9 cellular contexts compared by ENCODE assay signal in the genomic region with DNA sequence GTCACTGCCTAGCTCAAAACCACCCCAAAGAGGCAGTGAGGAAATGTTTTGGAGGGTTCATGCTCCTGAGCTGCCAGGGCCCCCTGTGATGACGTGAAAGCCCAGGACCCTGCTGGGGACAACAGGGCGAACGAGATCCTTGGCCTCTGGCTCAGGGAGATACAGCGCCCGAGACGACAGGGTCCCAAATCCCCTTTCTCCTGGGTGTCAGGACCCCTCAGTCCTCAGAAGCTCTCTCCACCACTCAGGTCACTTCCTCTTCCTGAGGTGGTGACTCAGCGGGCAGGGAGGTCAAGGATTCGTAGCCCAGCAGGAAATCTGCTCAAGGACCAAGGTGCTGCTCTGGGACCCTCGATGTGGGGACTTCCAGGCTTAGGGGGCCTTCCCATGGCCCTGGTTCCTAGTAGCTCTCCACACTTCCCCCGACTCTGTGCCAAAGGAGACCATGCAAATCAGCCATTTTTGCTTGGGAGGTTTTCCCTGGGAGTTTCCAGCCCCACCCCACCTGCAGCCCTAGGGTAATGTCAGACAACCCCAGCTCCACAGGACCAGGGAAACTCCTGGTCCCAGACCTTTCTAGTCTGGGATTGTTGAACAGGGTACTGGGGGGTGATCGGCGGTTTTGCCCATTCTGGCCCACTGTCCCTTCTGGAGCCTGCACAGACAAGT. TPM values are rescaled to one million over a fixed set of nuclear protein-coding genes. Genes with fewer than 3 reads are reported as not detected.
DNase-seq lines count a peak whose midpoint lies in the region; ATAC-seq, FAIRE-seq and TF ChIP-seq lines count a peak whose summit lies in the region.
"Had no signal": no experiment of that assay in that cellular context is flagged by ENCODE, and none has a peak within 500 bp of the region (broad histone marks: within the 10 kb centered on the region; RNA-seq: fewer than 3 reads in every experiment).

No MANE protein-coding gene starts in this region.

- H3K36me3 ChIP-seq in astrocyte (ENCODE audit: insufficient read depth, low read length) (no peaks in the 10 kb centered on the region), mesenchymal stem cell (ENCODE audit: control insufficient read depth in 1 of 2, insufficient read depth in 2 of 2, low read depth in 1 of 2, low read length in 2 of 2) (peaks cover 4 to 13% of the 10 kb centered on the region in 2 experiments)

- peaks cover 94% of the 10 kb centered on the region for H3K4me1 ChIP-seq in astrocyte (ENCODE audit: insufficient read depth, low read length)
- H3K4me1 ChIP-seq in mesenchymal stem cell (ENCODE audit: control insufficient read depth, insufficient read depth, low read depth, low read length), result peaks cover 89% of the 10 kb centered on the region

- peaks cover 71% of the 10 kb centered on the region for H3K4me1 Mint-ChIP-seq in astrocyte (ENCODE audit: low read depth, unreplicated experiment)

- H3K9me3 Mint-ChIP-seq in astrocyte (ENCODE audit: unreplicated experiment), result no peaks in the 10 kb centered on the region

- H3K4me3 Mint-ChIP-seq in astrocyte (ENCODE audit: unreplicated experiment), result no peak overlapping the region

- peaks cover 3% of the 10 kb centered on the region for H3K79me1 ChIP-seq in mesenchymal stem cell (replicated peaks; ENCODE audit: low read length, poor library complexity, severe bottlenecking)

- peak overlapping the region; percentile 23 to 100 for H2BK12ac ChIP-seq in mesenchymal stem cell (ENCODE audit: low read length in 2 of 2)

- H3K9ac ChIP-seq in astrocyte (ENCODE audit: low read length), result peak overlapping the region; percentile 86
- peak overlapping the region; percentile 89 for H3K9ac ChIP-seq in mesenchymal stem cell (ENCODE audit: low read length)

- FAIRE-seq in astrocyte (lab: Jason Lieb, UNC), result no peak
- FAIRE-seq: colon had no signal

- H3K27me3 Mint-ChIP-seq in astrocyte (ENCODE audit: low read depth, unreplicated experiment), result no peaks in the 10 kb centered on the region

- peaks cover 1% of the 10 kb centered on the region for H3K36me3 Mint-ChIP-seq in astrocyte (ENCODE audit: low read depth, unreplicated experiment)

- H3K27ac ChIP-seq in astrocyte (ENCODE audit: low read depth, low read length), result peak overlapping the region; percentile 98
- H3K27ac ChIP-seq in mesenchymal stem cell (ENCODE audit: low read length, poor library complexity, severe bottlenecking), result peak overlapping the region; percentile 97

- peak overlapping the region; percentile 90 for H2AK5ac ChIP-seq in mesenchymal stem cell (ENCODE audit: low read length, severe bottlenecking)

- no peak for ATAC-seq in HG02970 (IDR thresholded peaks at IDR 0.05; ENCODE audit: low FRiP score, unreplicated experiment)
- no peak for ATAC-seq in HG02623 (IDR thresholded peaks at IDR 0.05; ENCODE audit: unreplicated experiment)
- no peak for ATAC-seq in HG02973 (IDR thresholded peaks at IDR 0.05; ENCODE audit: unreplicated experiment)

- peak overlapping the region; percentile 38 to 91 for H3K4ac ChIP-seq in mesenchymal stem cell (ENCODE audit: low read depth in 1 of 2, low read length in 2 of 2)

- peak overlapping the region; percentile 59 to 88 for H3K18ac ChIP-seq in mesenchymal stem cell (ENCODE audit: low read depth in 1 of 2, low read length in 2 of 2)

- 22% methylated on average over 12 of the region's 12 CpGs for WGBS in mesenchymal stem cell

- H3K27me3 ChIP-seq in astrocyte (ENCODE audit: insufficient read depth, low read length), result no peaks in the 10 kb centered on the region
- no peaks in the 10 kb centered on the region for H3K27me3 ChIP-seq in mesenchymal stem cell (ENCODE audit: control insufficient read depth in 1 of 2, insufficient read depth in 1 of 2, low read length in 2 of 2)

- peak overlapping the region; percentile 31 for H2BK15ac ChIP-seq in mesenchymal stem cell (ENCODE audit: low read depth, poor library complexity, severe bottlenecking)

- no peak for TF ChIP-seq CTCF in astrocyte (IDR thresholded peaks at IDR 0.05; ENCODE audit: insufficient read depth, low read depth, low read length)

- H3K9me3 ChIP-seq in astrocyte (ENCODE audit: insufficient read depth, low read depth, low read length), result no peaks in the 10 kb centered on the region
- no peaks in the 10 kb centered on the region for H3K9me3 ChIP-seq in mesenchymal stem cell (ENCODE audit: control insufficient read depth, low read length)

- peak overlapping the region; percentile 95 for H4K91ac ChIP-seq in mesenchymal stem cell (ENCODE audit: low read length)

- H3K4me2 ChIP-seq in astrocyte (ENCODE audit: low read length) (peak overlapping the region; percentile 81), mesenchymal stem cell (ENCODE audit: low read length, poor library complexity, severe bottlenecking) (no peak overlapping the region)

- peak overlapping the region; percentile 100 for H3K27ac Mint-ChIP-seq in astrocyte (ENCODE audit: unreplicated experiment)

- DNase-seq in A172 (ENCODE audit: low spot score), result peak; percentile 58
- DNase-seq in HT1080 (ENCODE audit: low read depth), result peak; percentile 69
- no peak for DNase-seq in astrocyte (ENCODE audit: low read depth)
- DNase-seq in mesenchymal stem cell, result peak; percentile 74
- no peak for DNase-seq in NCI-H2196 treated with DMSO at 0.1 percent for 48 hours (lab: John Stamatoyannopoulos, UW; ENCODE audit: unreplicated experiment)

- H4K20me1 ChIP-seq in astrocyte (ENCODE audit: insufficient read depth, low read length), result peaks cover 25% of the 10 kb centered on the region

- peak overlapping the region in 1 of 2 experiments; percentile 10 for H3K23ac ChIP-seq in mesenchymal stem cell (ENCODE audit: low read length in 2 of 2)

- H3K79me2 ChIP-seq in astrocyte (ENCODE audit: insufficient read depth, low read length), result peaks cover 86% of the 10 kb centered on the region

- no peak overlapping the region for H2AFZ ChIP-seq in astrocyte (ENCODE audit: low read depth, low read length)
- H2AFZ ChIP-seq in mesenchymal stem cell (ENCODE audit: low read depth, low read length), result no peak overlapping the region

- H2BK120ac ChIP-seq in mesenchymal stem cell (ENCODE audit: low read depth, low read length), result peak overlapping the region; percentile 42

- H4K8ac ChIP-seq in mesenchymal stem cell (ENCODE audit: low read length), result peak overlapping the region; percentile 55

- H3K4me3 ChIP-seq in astrocyte (ENCODE audit: insufficient read depth, low read depth, low read length), result no peak overlapping the region
- peak overlapping the region in 1 of 2 experiments; percentile 43 for H3K4me3 ChIP-seq in mesenchymal stem cell (ENCODE audit: insufficient read depth in 1 of 2, low read depth in 1 of 2, low read length in 2 of 2)

- peak overlapping the region in 1 of 2 experiments; percentile 57 for H3K14ac ChIP-seq in mesenchymal stem cell (ENCODE audit: low read length in 2 of 2)

- H2BK5ac ChIP-seq in mesenchymal stem cell (ENCODE audit: low read depth, low read length, poor library complexity, severe bottlenecking), result peak overlapping the region; percentile 9

RNA-seq across cellular contexts. Expression of gene BCL9L, which starts 12.8 kb away (rescaled TPM):
- total RNA-seq in A172 (2014; rRNA removed; shearing (Covaris generic)), result 7.2 and 17.2 TPM in 2 replicates
- total RNA-seq in HT1080 (2014; rRNA removed; shearing (Covaris generic)), result 22.5 and 24.8 TPM in 2 replicates
- 34.0 and 41.3 TPM in 2 replicates for polyA plus RNA-seq in HT1080 (2015; cell fraction: cytosol; rRNA removed)
- 53.0 and 60.5 TPM in 2 replicates for polyA plus RNA-seq in HT1080 (2015; cell fraction: nucleus; rRNA removed)
- total RNA-seq in astrocyte, result 128 and 138 TPM in 2 replicates
- 121 TPM for polyA plus RNA-seq in mesenchymal stem cell (2013, experiment 1 of 2)
- polyA plus RNA-seq in mesenchymal stem cell (2013, experiment 2 of 2), result 115 TPM

RNA-seq across cellular contexts. Expression of gene CXCR5, which starts 29.2 kb away (rescaled TPM):
- 0.02 TPM in 1 of 2 replicates, not detected in the other for total RNA-seq in A172 (2014; rRNA removed; shearing (Covaris generic))
- total RNA-seq in HT1080 (2014; rRNA removed; shearing (Covaris generic)), result not detected in 2 replicates
- not detected in 2 replicates for polyA plus RNA-seq in HT1080 (2015; cell fraction: cytosol; rRNA removed)
- polyA plus RNA-seq in HT1080 (2015; cell fraction: nucleus; rRNA removed), result not detected in 2 replicates
- total RNA-seq in astrocyte, result 0.07 and 0.12 TPM in 2 replicates
- 0.01 TPM for polyA plus RNA-seq in mesenchymal stem cell (2013, experiment 1 of 2)
- polyA plus RNA-seq in mesenchymal stem cell (2013, experiment 2 of 2), result 0.01 TPM

RNA-seq across cellular contexts. Expression of gene UPK2, which starts 43.2 kb away (rescaled TPM):
- total RNA-seq in A172 (2014; rRNA removed; shearing (Covaris generic)), result not detected in 2 replicates
- not detected in 2 replicates for total RNA-seq in HT1080 (2014; rRNA removed; shearing (Covaris generic))
- polyA plus RNA-seq in HT1080 (2015; cell fraction: cytosol; rRNA removed), result not detected in 2 replicates
- polyA plus RNA-seq in HT1080 (2015; cell fraction: nucleus; rRNA removed), result not detected in 2 replicates
- total RNA-seq in astrocyte, result 0.43 TPM in 1 of 2 replicates, not detected in the other
- polyA plus RNA-seq in mesenchymal stem cell (2013, experiment 1 of 2), result 0.04 TPM
- not detected for polyA plus RNA-seq in mesenchymal stem cell (2013, experiment 2 of 2)

RNA-seq across cellular contexts. Expression of gene FOXR1, which starts 58.7 kb away (rescaled TPM):
- total RNA-seq in A172 (2014; rRNA removed; shearing (Covaris generic)), result not detected in 2 replicates
- not detected in 2 replicates for total RNA-seq in HT1080 (2014; rRNA removed; shearing (Covaris generic))
- polyA plus RNA-seq in HT1080 (2015; cell fraction: cytosol; rRNA removed), result not detected in 2 replicates
- polyA plus RNA-seq in HT1080 (2015; cell fraction: nucleus; rRNA removed), result not detected in 2 replicates
- total RNA-seq in astrocyte, result not detected in 2 replicates
- not detected for polyA plus RNA-seq in mesenchymal stem cell (2013, experiment 1 of 2)
- polyA plus RNA-seq in mesenchymal stem cell (2013, experiment 2 of 2), result not detected

Comparison
In these comparisons a context has a peak if more than half of its experiments do, and no peak if none do; other contexts are left out.
1. DNase-seq: peak in A172 (single experiment), HT1080 (single experiment) and mesenchymal stem cell (single experiment); none in astrocyte (single experiment) and NCI-H2196 treated with DMSO at 0.1 percent for 48 hours (single experiment).